In the genomic region with DNA sequence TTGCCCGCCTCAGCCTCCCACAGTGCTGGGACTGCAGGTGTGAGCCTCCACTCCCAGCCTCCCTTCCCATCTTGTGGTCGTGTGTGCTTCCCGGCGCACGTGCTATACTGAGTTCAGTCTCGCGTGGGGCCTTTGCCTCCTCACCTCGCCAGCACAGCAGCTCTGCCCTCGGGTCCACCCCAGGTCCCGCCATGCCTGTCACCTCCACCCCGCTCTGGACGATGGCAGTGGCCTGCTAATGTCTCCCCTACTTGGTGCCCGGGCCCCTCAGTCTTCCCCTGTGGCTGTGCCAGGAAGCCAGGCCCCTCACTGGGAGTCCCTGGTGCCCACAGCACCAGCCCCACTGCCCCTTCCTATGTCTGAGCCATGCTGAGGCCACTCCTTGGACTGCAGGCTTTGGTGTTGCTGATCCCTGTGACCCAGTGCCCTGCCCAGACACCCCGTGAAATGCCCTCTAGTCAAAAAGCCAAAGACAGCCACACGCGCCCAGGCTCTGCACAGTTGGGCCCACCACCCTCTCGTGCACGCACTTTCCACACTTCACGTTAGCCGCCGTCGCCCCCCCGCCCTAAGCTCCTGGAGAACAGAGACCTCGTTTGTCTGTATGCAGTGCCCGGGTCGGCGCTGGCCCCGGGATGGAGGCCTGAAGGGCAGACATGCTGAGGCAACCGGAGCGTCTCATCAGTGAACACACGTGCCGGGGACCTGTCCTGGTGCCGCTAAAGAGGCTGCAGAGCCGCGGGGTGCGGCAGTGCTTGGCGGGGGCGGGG, we compare ENCODE assay signal across 28 cellular contexts. TPM values are rescaled to one million over a fixed set of nuclear protein-coding genes. Genes with fewer than 3 reads are reported as not detected.
"Had no signal": no experiment of that assay in that cellular context is flagged by ENCODE, and none has a peak within 500 bp of the region (broad histone marks: within the 10 kb centered on the region; RNA-seq: fewer than 3 reads in every experiment).

No MANE protein-coding gene starts in this region.

- H3K9me3 Mint-ChIP-seq: activated T-cell treated with anti-CD3 and anti-CD28 coated beads, Interleukin-2, amount 50 U/mL, for 4 hours; activated T-helper 2 cell treated with anti-CD3 and anti-CD28 coated beads, Interferon-gamma antibody, Interleukin-2, Interleukin-4, amounts not matched to agents 10 μg/mL and 5 μg/mL and 100 μg/mL, durations not matched to agents 14 hours and 24 hours and 36 hours; endodermal cell; memory B cell; stimulated activated memory B cell treated with anti-CD40 and anti-IgM and Interleukin-4, amounts not matched to agents 10 μg/mL and 1 μg/mL and 100 μg/mL, for 72 hours had no signal

- H3K27me3 Mint-ChIP-seq: activated naive CD8-positive, alpha-beta T cell; memory B cell had no signal

- H3K4me3 ChIP-seq: breast epithelium, esophagus squamous epithelium, gastroesophageal sphincter, heart right ventricle, prostate gland, right lobe of liver, skin epidermis, stomach, transverse colon had no signal

- H3K36me3 Mint-ChIP-seq: activated naive CD8-positive, alpha-beta T cell; memory B cell had no signal

- FAIRE-seq: urothelium cell line had no signal

- H3K9me3 ChIP-seq: breast epithelium, esophagus squamous epithelium, gastroesophageal sphincter, heart right ventricle, prostate gland, right lobe of liver, stomach, transverse colon had no signal

- ATAC-seq: activated CD8-positive, alpha-beta T cell treated with anti-CD3 and anti-CD28 coated beads, Interleukin-2, amount 10 ng/mL, durations not matched to agents 7 days and 5 days; activated T-cell treated with anti-CD3 and anti-CD28 coated beads, Interleukin-2, amount 50 U/mL, for 4 hours; gastroesophageal sphincter; heart right ventricle; right lobe of liver; stimulated activated memory B cell treated with anti-CD40 and anti-IgM and Interleukin-4, amounts not matched to agents 10 μg/mL and 1 μg/mL and 100 μg/mL, for 72 hours had no signal

- H3K4me3 Mint-ChIP-seq: activated CD8-positive, alpha-beta T cell treated with anti-CD3 and anti-CD28 coated beads, Interleukin-2, amount 10 ng/mL, durations not matched to agents 7 days and 5 days; activated naive CD8-positive, alpha-beta T cell; activated T-cell treated with anti-CD3 and anti-CD28 coated beads, Interleukin-2, amount 50 U/mL, for 4 hours; endodermal cell; memory B cell; stimulated activated memory B cell treated with anti-CD40 and anti-IgM and Interleukin-4, amounts not matched to agents 10 μg/mL and 1 μg/mL and 100 μg/mL, for 72 hours had no signal

- H3K4me1 ChIP-seq: breast epithelium, esophagus squamous epithelium, gastroesophageal sphincter, heart right ventricle, prostate gland, right lobe of liver, stomach, transverse colon had no signal

- H3K4me1 Mint-ChIP-seq: endodermal cell had no signal

- H3K27ac ChIP-seq: breast epithelium, esophagus squamous epithelium, gastroesophageal sphincter, heart right ventricle, prostate gland, right lobe of liver, skin epidermis, stomach, transverse colon had no signal

- H3K27ac Mint-ChIP-seq: activated CD8-positive, alpha-beta T cell treated with anti-CD3 and anti-CD28 coated beads, Interleukin-2, amount 10 ng/mL, durations not matched to agents 7 days and 5 days; activated naive CD8-positive, alpha-beta T cell; activated T-helper 2 cell treated with anti-CD3 and anti-CD28 coated beads, Interferon-gamma antibody, Interleukin-2, Interleukin-4, amounts not matched to agents 10 μg/mL and 5 μg/mL and 100 μg/mL, durations not matched to agents 14 hours and 24 hours and 36 hours; endodermal cell; memory B cell; stimulated activated memory B cell treated with anti-CD40 and anti-IgM and Interleukin-4, amounts not matched to agents 10 μg/mL and 1 μg/mL and 100 μg/mL, for 72 hours had no signal

- DNase-seq: activated CD4-positive, alpha-beta T cell treated with anti-CD3 and anti-CD28 coated beads for 1 hour; activated CD4-positive, alpha-beta T cell treated with anti-CD3 and anti-CD28 coated beads, Interleukin-2, amount 50 U/mL, for 1 hour; activated CD8-positive, alpha-beta T cell treated with anti-CD3 and anti-CD28 coated beads, Interleukin-2, amount 10 ng/mL, durations not matched to agents 7 days and 5 days; activated naive CD4-positive, alpha-beta T cell; activated T-cell treated with anti-CD3 and anti-CD28 coated beads, Interleukin-2, amount 50 U/mL, for 4 hours; cerebellar nuclear complex; cortex of kidney; endodermal cell; esophagus squamous epithelium; stimulated activated CD4-positive, alpha-beta T cell treated with anti-CD3 and anti-CD28 coated beads, Interleukin-2, amount 100 ng/mL, for 24 hours; stomach; T-helper 9 cell; transverse colon had no signal

- H3K27me3 ChIP-seq: right lobe of liver had no signal

RNA-seq across cellular contexts. Expression of a gene that starts 14.3 kb away (rescaled TPM):
- total RNA-seq: activated CD8-positive, alpha-beta T cell treated with anti-CD3 and anti-CD28 coated beads, Interleukin-2, amount 10 ng/mL, durations not matched to agents 7 days and 5 days; activated T-cell treated with anti-CD3 and anti-CD28 coated beads, Interleukin-2, amount 50 U/mL, for 4 hours; activated T-helper 2 cell treated with anti-CD3 and anti-CD28 coated beads, Interferon-gamma antibody, Interleukin-2, Interleukin-4, amounts not matched to agents 10 μg/mL and 5 μg/mL and 100 μg/mL, durations not matched to agents 14 hours and 24 hours and 36 hours; breast epithelium; esophagus squamous epithelium; gastroesophageal sphincter; heart right ventricle; kidney epithelial cell; liver; osteocyte; right lobe of liver; stomach; T-helper 1 cell treated with Interleukin-12 subunit alpha and Interleukin-12 subunit beta and Interleukin-4 antibody, amounts not matched to agents 30 ng/mL and 1 ng/mL, for 36 hours; transverse colon had no signal
- polyA plus RNA-seq: heart right ventricle, liver, stomach had no signal
